Comparison of ENCODE assay signal across 37 cellular contexts in genomic region chr16:28904363-28904762, GRCh38. TPM values are rescaled to one million over a fixed set of nuclear protein-coding genes. Genes with fewer than 3 reads are reported as not detected.
"Had no signal": no experiment of that assay in that cellular context is flagged by ENCODE, and none has a peak within 500 bp of the region (broad histone marks: within the 10 kb centered on the region; RNA-seq: fewer than 3 reads in every experiment).

No MANE protein-coding gene starts in this region.

- H3K4me3 ChIP-seq: MG63, PC-9 had no signal

- H3K4me3 Mint-ChIP-seq: activated B cell treated with CpG ODN at 0.5 μM for 24 hours; activated CD4-positive, alpha-beta memory T cell treated with anti-CD3 and anti-CD28 coated beads, Interleukin-2, amount 10 ng/mL, durations not matched to agents 7 days and 5 days; activated CD8-positive, alpha-beta memory T cell treated with anti-CD3 and anti-CD28 coated beads, Interleukin-2, amount 10 ng/mL, durations not matched to agents 7 days and 5 days; activated naive CD8-positive, alpha-beta T cell treated with anti-CD3 and anti-CD28 coated beads for 36 hours; activated T-helper 17 cell treated with anti-CD3 and anti-CD28 coated beads, Interleukin-2, amount 50 U/mL, for 72 hours had no signal

- H3K27ac Mint-ChIP-seq: activated B cell treated with CpG ODN at 0.5 μM for 24 hours; activated CD4-positive, alpha-beta memory T cell treated with anti-CD3 and anti-CD28 coated beads, Interleukin-2, amount 10 ng/mL, durations not matched to agents 7 days and 5 days; activated CD8-positive, alpha-beta memory T cell treated with anti-CD3 and anti-CD28 coated beads, Interleukin-2, amount 10 ng/mL, durations not matched to agents 7 days and 5 days; activated naive CD8-positive, alpha-beta T cell treated with anti-CD3 and anti-CD28 coated beads for 36 hours; activated T-helper 17 cell treated with anti-CD3 and anti-CD28 coated beads, Interleukin-2, amount 50 U/mL, for 72 hours had no signal

- H3K36me3 Mint-ChIP-seq: activated CD8-positive, alpha-beta memory T cell treated with anti-CD3 and anti-CD28 coated beads, Interleukin-2, amount 10 ng/mL, durations not matched to agents 7 days and 5 days; activated naive CD8-positive, alpha-beta T cell treated with anti-CD3 and anti-CD28 coated beads for 36 hours had no signal

- H3K4me1 Mint-ChIP-seq: activated CD4-positive, alpha-beta memory T cell treated with anti-CD3 and anti-CD28 coated beads, Interleukin-2, amount 10 ng/mL, durations not matched to agents 7 days and 5 days; activated T-helper 17 cell treated with anti-CD3 and anti-CD28 coated beads, Interleukin-2, amount 50 U/mL, for 72 hours had no signal

- H3K9me3 ChIP-seq: MG63 had no signal

- ATAC-seq: activated CD8-positive, alpha-beta memory T cell treated with anti-CD3 and anti-CD28 coated beads, Interleukin-2, amount 10 ng/mL, durations not matched to agents 7 days and 5 days; activated T-helper 17 cell treated with anti-CD3 and anti-CD28 coated beads, Interleukin-2, amount 50 U/mL, for 72 hours had no signal

- H3K27me3 Mint-ChIP-seq: activated B cell treated with CpG ODN at 0.5 μM for 24 hours; activated CD4-positive, alpha-beta memory T cell treated with anti-CD3 and anti-CD28 coated beads, Interleukin-2, amount 10 ng/mL, durations not matched to agents 7 days and 5 days; activated CD8-positive, alpha-beta memory T cell treated with anti-CD3 and anti-CD28 coated beads, Interleukin-2, amount 10 ng/mL, durations not matched to agents 7 days and 5 days; activated naive CD8-positive, alpha-beta T cell treated with anti-CD3 and anti-CD28 coated beads for 36 hours; activated T-helper 17 cell treated with anti-CD3 and anti-CD28 coated beads, Interleukin-2, amount 50 U/mL, for 72 hours had no signal

- DNase-seq: activated B cell treated with CpG ODN at 0.5 μM for 24 hours; activated CD4-positive, alpha-beta memory T cell treated with anti-CD3 and anti-CD28 coated beads, Interleukin-2, amount 10 ng/mL, durations not matched to agents 7 days and 5 days; activated CD4-positive, alpha-beta T cell treated with anti-CD3 and anti-CD28 coated beads for 48 hours; activated CD4-positive, CD25-positive, alpha-beta regulatory T cell treated with anti-CD3 and anti-CD28 coated beads, Interleukin-2, amount 50 U/mL, for 72 hours; activated CD8-positive, alpha-beta memory T cell treated with anti-CD3 and anti-CD28 coated beads for 24 hours; activated CD8-positive, alpha-beta memory T cell treated with anti-CD3 and anti-CD28 coated beads, Interleukin-2, amount 10 ng/mL, durations not matched to agents 7 days and 5 days; activated CD8-positive, alpha-beta memory T cell treated with anti-CD3 and anti-CD28 coated beads, Interleukin-2, amount 50 U/mL, for 48 hours; activated effector memory CD4-positive, alpha-beta T cell treated with anti-CD3 and anti-CD28 coated beads, Interleukin-2, amount 50 U/mL, for 16 hours; activated naive CD4-positive, alpha-beta T cell; activated naive CD4-positive, alpha-beta T cell treated with anti-CD3 and anti-CD28 coated beads, Interleukin-2, amount 50 U/mL, for 16 hours; activated naive CD8-positive, alpha-beta T cell treated with anti-CD3 and anti-CD28 coated beads for 36 hours; activated T-cell treated with anti-CD3 and anti-CD28 coated beads, Interleukin-2, amount 50 U/mL, for 48 hours; amniotic stem cell; aorta; brain microvascular endothelial cell; central memory CD4-positive, alpha-beta T cell; Kasumi-1; KG1; MG63; NCI-H1048; NCI-H1105 treated with DMSO at 0.1 percent for 48 hours; NCI-H1436; NCI-H1694; NCI-H1930; NCI-H2081 treated with DMSO at 0.1 percent for 48 hours; NCI-H226; NCI-H446 treated with DMSO at 0.1 percent for 48 hours; NCI-H524; NK-92 treated with Interleukin-12 subunit alpha and Interleukin-12 subunit beta, amount 100 ng/mL, for 24 hours; PC-9; Right ventricle myocardium superior; T1000 had no signal

- H3K27me3 ChIP-seq: brain microvascular endothelial cell, MG63 had no signal

- H3K9me3 Mint-ChIP-seq: activated B cell treated with CpG ODN at 0.5 μM for 24 hours; activated CD4-positive, alpha-beta memory T cell treated with anti-CD3 and anti-CD28 coated beads, Interleukin-2, amount 10 ng/mL, durations not matched to agents 7 days and 5 days; activated naive CD8-positive, alpha-beta T cell treated with anti-CD3 and anti-CD28 coated beads for 36 hours; activated T-helper 17 cell treated with anti-CD3 and anti-CD28 coated beads, Interleukin-2, amount 50 U/mL, for 72 hours had no signal

- H3K4me2 ChIP-seq: PC-9 had no signal

- H3K27ac ChIP-seq: brain microvascular endothelial cell, PC-9, RWPE1 had no signal

RNA-seq across cellular contexts. Expression of gene ATP2A1, which starts 26.1 kb away (rescaled TPM):
- total RNA-seq: Right ventricle myocardium superior had no signal

RNA-seq across cellular contexts. Expression of gene CD19, which starts 27.4 kb away (rescaled TPM):
- total RNA-seq: activated CD4-positive, alpha-beta memory T cell treated with anti-CD3 and anti-CD28 coated beads, Interleukin-2, amount 10 ng/mL, durations not matched to agents 7 days and 5 days; activated CD8-positive, alpha-beta memory T cell treated with anti-CD3 and anti-CD28 coated beads, Interleukin-2, amount 10 ng/mL, durations not matched to agents 7 days and 5 days; cerebellum; PC-9; Right ventricle myocardium superior; T-helper 1 cell treated with Interleukin-12 subunit alpha and Interleukin-12 subunit beta and Interleukin-4 antibody, amounts not matched to agents 30 ng/mL and 1 ng/mL, for 36 hours; T-helper 2 cell treated with Interferon-gamma antibody and Interleukin-4, amounts not matched to agents 100 ng/mL and 5 ng/mL, for 36 hours had no signal
